Comparison of ENCODE assay signal across 8 cellular contexts in genomic region chr12:106282457-106283097, GRCh38. TPM values are rescaled to one million over a fixed set of nuclear protein-coding genes. Genes with fewer than 3 reads are reported as not detected.
DNase-seq lines count a peak whose midpoint lies in the region; ATAC-seq and TF ChIP-seq lines count a peak whose summit lies in the region.

No MANE protein-coding gene starts in this region.

- DNase-seq in A673 (ENCODE audit: low spot score) (peak; percentile 58), MG63 (peak; percentile 32), UCSD-AML1 (lab: John Stamatoyannopoulos, UW; ENCODE audit: unreplicated experiment) (peak; percentile 17), T47D (ENCODE audit: low read depth in 1 of 2, low spot score in 1 of 2) (peak; percentile 50 to 85), left colon (peak; percentile 45 to 62)
- DNase-seq in stimulated activated effector memory CD8-positive, alpha-beta T cell treated with anti-CD3 and anti-CD28 coated beads, Interleukin-12 subunit alpha, Interleukin-12 subunit beta, amount 100 ng/mL, for 72 hours (ENCODE audit: low spot score in 2 of 2): peak in 1 of 2 donors; percentile 55

- H3K9me3 ChIP-seq in A673 (ENCODE audit: low read depth, low read length, poor library complexity, severe bottlenecking) (peaks cover 6% of the 10 kb centered on the region), MG63 (peaks cover 11% of the 10 kb centered on the region)

- H3K27me3 ChIP-seq in A673 (replicated peaks; ENCODE audit: insufficient read depth, low read depth, low read length, poor library complexity): no peaks in the 10 kb centered on the region
- H3K27me3 ChIP-seq in MG63: no peaks in the 10 kb centered on the region

- no TSS peak for BruUV-seq in A673 (replicated peaks; lab: Mats Ljungman, UMichigan)

- in situ Hi-C loops in T47D (cut with HindIII; ENCODE audit: low pct_unique_long_range_greater_than_20kb, low sequenced_read_pairs): no loop called here

- H3K4me3 ChIP-seq in A673 (ENCODE audit: low read depth, low read length, poor library complexity, severe bottlenecking) (no peak overlapping the region), MG63 (no peak overlapping the region)

- H3K36me3 Mint-ChIP-seq in stimulated activated effector memory CD8-positive, alpha-beta T cell treated with anti-CD3 and anti-CD28 coated beads, Interleukin-12 subunit alpha, Interleukin-12 subunit beta, amount 100 ng/mL, for 72 hours: no peaks in the 10 kb centered on the region

- intact Hi-C loops in A673 (cut with micrococcal nuclease; ENCODE audit: unreplicated experiment): loop anchor here (2.0 to 5.0 kb wide), 2 partner anchors 56 to 860 kb away; no protein-coding TSS in a partner anchor
- intact Hi-C loops in left colon (cut with DNase I, micrococcal nuclease): no loop called here

- POLR2A ChIA-PET in A673 (lab: Charles Lee; ENCODE audit: low non-redundant PET): no interaction called here

- H3K4me3 Mint-ChIP-seq in stimulated activated effector memory CD8-positive, alpha-beta T cell treated with anti-CD3 and anti-CD28 coated beads, Interleukin-12 subunit alpha, Interleukin-12 subunit beta, amount 100 ng/mL, for 72 hours: no peak overlapping the region

- ATAC-seq in GM18502 (IDR thresholded peaks at IDR 0.05; ENCODE audit: poor library complexity, unreplicated experiment) (peak; percentile 62), left colon (peak; percentile 77), HG03095 (IDR thresholded peaks at IDR 0.05; ENCODE audit: unreplicated experiment) (no peak)
- peak; percentile 62 for ATAC-seq in stimulated activated effector memory CD8-positive, alpha-beta T cell treated with anti-CD3 and anti-CD28 coated beads, Interleukin-12 subunit alpha, Interleukin-12 subunit beta, amount 100 ng/mL, for 72 hours

- no peak overlapping the region for H3K27ac Mint-ChIP-seq in stimulated activated effector memory CD8-positive, alpha-beta T cell treated with anti-CD3 and anti-CD28 coated beads, Interleukin-12 subunit alpha, Interleukin-12 subunit beta, amount 100 ng/mL, for 72 hours

- H3K4me1 Mint-ChIP-seq in stimulated activated effector memory CD8-positive, alpha-beta T cell treated with anti-CD3 and anti-CD28 coated beads, Interleukin-12 subunit alpha, Interleukin-12 subunit beta, amount 100 ng/mL, for 72 hours: peaks cover 15% of the 10 kb centered on the region

- H3K36me3 ChIP-seq in A673 (ENCODE audit: insufficient read depth, low read length, poor library complexity, severe bottlenecking) (no peaks in the 10 kb centered on the region), MG63 (no peaks in the 10 kb centered on the region)

- peak; percentile 71 for TF ChIP-seq CTCF in A673 (conservative IDR thresholded peaks at IDR 0.05; ENCODE audit: low read depth, low read length)

- no peaks in the 10 kb centered on the region for H3K4me1 ChIP-seq in A673 (ENCODE audit: insufficient read depth, low read length, poor library complexity, severe bottlenecking)

- CTCF ChIA-PET in A673 (lab: Charles Lee): interaction anchor here (0.6 to 1.7 kb wide), 3 partner anchors 9 to 861 kb away, joined by 3 to 10 read pairs (median 3); no protein-coding TSS in a partner anchor

- H3K27ac ChIP-seq in A673 (ENCODE audit: low read depth, low read length, poor library complexity, severe bottlenecking): no peak overlapping the region

- H3K9me3 Mint-ChIP-seq in stimulated activated effector memory CD8-positive, alpha-beta T cell treated with anti-CD3 and anti-CD28 coated beads, Interleukin-12 subunit alpha, Interleukin-12 subunit beta, amount 100 ng/mL, for 72 hours: peaks cover 7% of the 10 kb centered on the region

RNA-seq across cellular contexts. Expression of gene TCP11L2, which starts 20.0 kb away (rescaled TPM):
- total RNA-seq in A673 (2021): 0.39 and 3.0 TPM in 2 replicates
- 33.9 and 37.0 TPM in 2 replicates for total RNA-seq in MG63 (2014; rRNA removed; shearing (Covaris generic); ENCODE audit: low replicate concordance)
- total RNA-seq in left colon: 10 to 100 TPM; 22.1 to 46.5 TPM

RNA-seq across cellular contexts. Expression of gene CKAP4, which starts 34.8 kb away (rescaled TPM):
- 81.8 and 89.4 TPM in 2 replicates for total RNA-seq in A673 (2021)
- total RNA-seq in MG63 (2014; rRNA removed; shearing (Covaris generic); ENCODE audit: low replicate concordance): 183 and 206 TPM in 2 replicates
- 10 to 100 TPM; 74.0 to 90.1 TPM for total RNA-seq in left colon
